ENCODE assay signal across 1 cellular context in the genomic region with DNA sequence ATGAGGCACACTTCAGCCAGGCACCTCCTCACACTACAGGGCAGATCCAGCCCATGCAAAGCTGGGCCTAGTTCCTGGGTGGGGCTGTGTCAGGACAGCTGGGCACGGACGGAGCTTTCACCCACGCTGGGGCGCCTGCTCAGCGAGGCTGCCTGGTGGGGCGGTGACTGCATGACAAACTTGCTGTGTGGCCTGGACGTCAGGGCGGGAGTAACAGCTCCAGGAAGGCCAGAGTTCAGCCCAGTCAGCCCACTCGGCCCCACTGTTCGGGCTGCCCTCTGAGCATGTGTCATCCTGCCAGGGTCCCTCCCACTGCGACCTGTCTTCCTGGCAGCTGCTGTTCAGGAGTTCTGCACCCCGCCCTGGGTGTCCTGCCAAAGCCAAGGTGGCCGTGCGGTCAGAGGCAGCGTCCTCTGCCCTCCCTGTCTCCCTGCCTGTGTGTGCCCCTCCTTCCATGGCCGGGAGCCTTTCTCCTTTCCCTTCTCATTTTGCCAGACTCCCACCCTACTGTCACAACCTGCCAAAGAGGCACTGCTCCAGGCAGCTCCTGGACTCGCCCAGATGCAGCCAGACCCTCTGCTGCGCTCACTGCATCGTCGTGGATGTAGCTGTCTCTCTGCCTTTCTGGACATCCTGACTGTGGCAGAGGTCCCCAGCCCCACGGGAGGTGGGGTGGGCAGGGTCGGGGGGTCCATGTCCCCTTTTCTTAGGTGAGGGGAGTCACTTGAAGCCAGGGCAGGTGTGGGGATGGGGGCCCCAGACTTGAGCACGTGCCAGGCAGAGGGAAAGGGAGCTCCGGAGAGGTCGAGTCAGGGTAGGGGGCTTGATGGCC.
TF ChIP-seq lines count a peak whose summit lies in the region.

No MANE protein-coding gene starts in this region.

TF ChIP-seq in K562, 482 proteins besides CTCF, POLR2A, EP300 and RAD21 (continued from another document):
- TF ChIP-seq, protein P1, sequence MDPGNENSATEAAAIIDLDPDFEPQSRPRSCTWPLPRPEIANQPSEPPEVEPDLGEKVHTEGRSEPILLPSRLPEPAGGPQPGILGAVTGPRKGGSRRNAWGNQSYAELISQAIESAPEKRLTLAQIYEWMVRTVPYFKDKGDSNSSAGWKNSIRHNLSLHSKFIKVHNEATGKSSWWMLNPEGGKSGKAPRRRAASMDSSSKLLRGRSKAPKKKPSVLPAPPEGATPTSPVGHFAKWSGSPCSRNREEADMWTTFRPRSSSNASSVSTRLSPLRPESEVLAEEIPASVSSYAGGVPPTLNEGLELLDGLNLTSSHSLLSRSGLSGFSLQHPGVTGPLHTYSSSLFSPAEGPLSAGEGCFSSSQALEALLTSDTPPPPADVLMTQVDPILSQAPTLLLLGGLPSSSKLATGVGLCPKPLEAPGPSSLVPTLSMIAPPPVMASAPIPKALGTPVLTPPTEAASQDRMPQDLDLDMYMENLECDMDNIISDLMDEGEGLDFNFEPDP (CRISPR knock-in tag; IDR thresholded peaks at IDR 0.05), result no peak
- TF ChIP-seq ATF1 (CRISPR knock-in tag; IDR thresholded peaks at IDR 0.05) (no peak), ATF1 (tag; IDR thresholded peaks at IDR 0.05) (no peak), POLR2G (IDR thresholded peaks at IDR 0.05; ENCODE audit: low read depth, low read length) (peak; percentile 33; the same call in 1 of the 2 replicates), CTBP1 (IDR thresholded peaks at IDR 0.05; ENCODE audit: borderline replicate concordance) (no peak), SAFB2 (IDR thresholded peaks at IDR 0.05; ENCODE audit: borderline replicate concordance, low read depth, low read length, severe bottlenecking) (no peak), TCFL5 (CRISPR knock-in tag; conservative IDR thresholded peaks at IDR 0.05) (no peak), KDM5B (IDR thresholded peaks at IDR 0.05; ENCODE audit: insufficient replicate concordance, low read depth, low read length) (no peak), PHB (CRISPR knock-in tag; IDR thresholded peaks at IDR 0.05) (no peak), PRMT5 (CRISPR knock-in tag; IDR thresholded peaks at IDR 0.05) (no peak), GABPA (tag; conservative IDR thresholded peaks at IDR 0.05; ENCODE audit: low read depth) (no peak), SREBF2 (CRISPR knock-in tag; IDR thresholded peaks at IDR 0.05) (no peak), CBFA2T3 (IDR thresholded peaks at IDR 0.05) (0 out of 2 replicates have a peak, but pooled peaks have one; percentile 7), SMAD2 (IDR thresholded peaks at IDR 0.05; ENCODE audit: low read depth, low read length) (no peak), ADNP (tag; IDR thresholded peaks at IDR 0.05) (no peak), DIDO1 (tag; IDR thresholded peaks at IDR 0.05; ENCODE audit: low read depth) (no peak), ZNF75A (CRISPR knock-in tag; IDR thresholded peaks at IDR 0.05) (no peak), NR1H2 (CRISPR knock-in tag; IDR thresholded peaks at IDR 0.05) (no peak), ZEB2 (IDR thresholded peaks at IDR 0.05) (no peak), NR2C2 (CRISPR knock-in tag; IDR thresholded peaks at IDR 0.05) (no peak), NR2C2 (tag; IDR thresholded peaks at IDR 0.05) (0 out of 2 replicates have a peak, but pooled peaks have one; percentile 29)
- TF ChIP-seq, protein P2, sequence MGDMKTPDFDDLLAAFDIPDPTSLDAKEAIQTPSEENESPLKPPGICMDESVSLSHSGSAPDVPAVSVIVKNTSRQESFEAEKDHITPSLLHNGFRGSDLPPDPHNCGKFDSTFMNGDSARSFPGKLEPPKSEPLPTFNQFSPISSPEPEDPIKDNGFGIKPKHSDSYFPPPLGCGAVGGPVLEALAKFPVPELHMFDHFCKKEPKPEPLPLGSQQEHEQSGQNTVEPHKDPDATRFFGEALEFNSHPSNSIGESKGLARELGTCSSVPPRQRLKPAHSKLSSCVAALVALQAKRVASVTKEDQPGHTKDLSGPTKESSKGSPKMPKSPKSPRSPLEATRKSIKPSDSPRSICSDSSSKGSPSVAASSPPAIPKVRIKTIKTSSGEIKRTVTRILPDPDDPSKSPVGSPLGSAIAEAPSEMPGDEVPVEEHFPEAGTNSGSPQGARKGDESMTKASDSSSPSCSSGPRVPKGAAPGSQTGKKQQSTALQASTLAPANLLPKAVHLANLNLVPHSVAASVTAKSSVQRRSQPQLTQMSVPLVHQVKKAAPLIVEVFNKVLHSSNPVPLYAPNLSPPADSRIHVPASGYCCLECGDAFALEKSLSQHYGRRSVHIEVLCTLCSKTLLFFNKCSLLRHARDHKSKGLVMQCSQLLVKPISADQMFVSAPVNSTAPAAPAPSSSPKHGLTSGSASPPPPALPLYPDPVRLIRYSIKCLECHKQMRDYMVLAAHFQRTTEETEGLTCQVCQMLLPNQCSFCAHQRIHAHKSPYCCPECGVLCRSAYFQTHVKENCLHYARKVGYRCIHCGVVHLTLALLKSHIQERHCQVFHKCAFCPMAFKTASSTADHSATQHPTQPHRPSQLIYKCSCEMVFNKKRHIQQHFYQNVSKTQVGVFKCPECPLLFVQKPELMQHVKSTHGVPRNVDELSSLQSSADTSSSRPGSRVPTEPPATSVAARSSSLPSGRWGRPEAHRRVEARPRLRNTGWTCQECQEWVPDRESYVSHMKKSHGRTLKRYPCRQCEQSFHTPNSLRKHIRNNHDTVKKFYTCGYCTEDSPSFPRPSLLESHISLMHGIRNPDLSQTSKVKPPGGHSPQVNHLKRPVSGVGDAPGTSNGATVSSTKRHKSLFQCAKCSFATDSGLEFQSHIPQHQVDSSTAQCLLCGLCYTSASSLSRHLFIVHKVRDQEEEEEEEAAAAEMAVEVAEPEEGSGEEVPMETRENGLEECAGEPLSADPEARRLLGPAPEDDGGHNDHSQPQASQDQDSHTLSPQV (IDR thresholded peaks at IDR 0.05), result peak; percentile 70
- TF ChIP-seq, protein P3, sequence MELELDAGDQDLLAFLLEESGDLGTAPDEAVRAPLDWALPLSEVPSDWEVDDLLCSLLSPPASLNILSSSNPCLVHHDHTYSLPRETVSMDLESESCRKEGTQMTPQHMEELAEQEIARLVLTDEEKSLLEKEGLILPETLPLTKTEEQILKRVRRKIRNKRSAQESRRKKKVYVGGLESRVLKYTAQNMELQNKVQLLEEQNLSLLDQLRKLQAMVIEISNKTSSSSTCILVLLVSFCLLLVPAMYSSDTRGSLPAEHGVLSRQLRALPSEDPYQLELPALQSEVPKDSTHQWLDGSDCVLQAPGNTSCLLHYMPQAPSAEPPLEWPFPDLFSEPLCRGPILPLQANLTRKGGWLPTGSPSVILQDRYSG (tag; conservative IDR thresholded peaks at IDR 0.05; ENCODE audit: low read depth), result no peak
- TF ChIP-seq, protein P4, sequence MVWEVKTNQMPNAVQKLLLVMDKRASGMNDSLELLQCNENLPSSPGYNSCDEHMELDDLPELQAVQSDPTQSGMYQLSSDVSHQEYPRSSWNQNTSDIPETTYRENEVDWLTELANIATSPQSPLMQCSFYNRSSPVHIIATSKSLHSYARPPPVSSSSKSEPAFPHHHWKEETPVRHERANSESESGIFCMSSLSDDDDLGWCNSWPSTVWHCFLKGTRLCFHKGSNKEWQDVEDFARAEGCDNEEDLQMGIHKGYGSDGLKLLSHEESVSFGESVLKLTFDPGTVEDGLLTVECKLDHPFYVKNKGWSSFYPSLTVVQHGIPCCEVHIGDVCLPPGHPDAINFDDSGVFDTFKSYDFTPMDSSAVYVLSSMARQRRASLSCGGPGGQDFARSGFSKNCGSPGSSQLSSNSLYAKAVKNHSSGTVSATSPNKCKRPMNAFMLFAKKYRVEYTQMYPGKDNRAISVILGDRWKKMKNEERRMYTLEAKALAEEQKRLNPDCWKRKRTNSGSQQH (CRISPR knock-in tag; IDR thresholded peaks at IDR 0.05), result no peak
- TF ChIP-seq, protein P5, sequence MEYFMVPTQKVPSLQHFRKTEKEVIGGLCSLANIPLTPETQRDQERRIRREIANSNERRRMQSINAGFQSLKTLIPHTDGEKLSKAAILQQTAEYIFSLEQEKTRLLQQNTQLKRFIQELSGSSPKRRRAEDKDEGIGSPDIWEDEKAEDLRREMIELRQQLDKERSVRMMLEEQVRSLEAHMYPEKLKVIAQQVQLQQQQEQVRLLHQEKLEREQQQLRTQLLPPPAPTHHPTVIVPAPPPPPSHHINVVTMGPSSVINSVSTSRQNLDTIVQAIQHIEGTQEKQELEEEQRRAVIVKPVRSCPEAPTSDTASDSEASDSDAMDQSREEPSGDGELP (CRISPR knock-in tag; IDR thresholded peaks at IDR 0.05; ENCODE audit: borderline replicate concordance), result 0 out of 2 replicates have a peak, but pooled peaks have one; percentile 10
- TF ChIP-seq, protein P6, sequence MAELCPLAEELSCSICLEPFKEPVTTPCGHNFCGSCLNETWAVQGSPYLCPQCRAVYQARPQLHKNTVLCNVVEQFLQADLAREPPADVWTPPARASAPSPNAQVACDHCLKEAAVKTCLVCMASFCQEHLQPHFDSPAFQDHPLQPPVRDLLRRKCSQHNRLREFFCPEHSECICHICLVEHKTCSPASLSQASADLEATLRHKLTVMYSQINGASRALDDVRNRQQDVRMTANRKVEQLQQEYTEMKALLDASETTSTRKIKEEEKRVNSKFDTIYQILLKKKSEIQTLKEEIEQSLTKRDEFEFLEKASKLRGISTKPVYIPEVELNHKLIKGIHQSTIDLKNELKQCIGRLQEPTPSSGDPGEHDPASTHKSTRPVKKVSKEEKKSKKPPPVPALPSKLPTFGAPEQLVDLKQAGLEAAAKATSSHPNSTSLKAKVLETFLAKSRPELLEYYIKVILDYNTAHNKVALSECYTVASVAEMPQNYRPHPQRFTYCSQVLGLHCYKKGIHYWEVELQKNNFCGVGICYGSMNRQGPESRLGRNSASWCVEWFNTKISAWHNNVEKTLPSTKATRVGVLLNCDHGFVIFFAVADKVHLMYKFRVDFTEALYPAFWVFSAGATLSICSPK (IDR thresholded peaks at IDR 0.05; ENCODE audit: borderline replicate concordance), result no peak
- TF ChIP-seq, protein P7, sequence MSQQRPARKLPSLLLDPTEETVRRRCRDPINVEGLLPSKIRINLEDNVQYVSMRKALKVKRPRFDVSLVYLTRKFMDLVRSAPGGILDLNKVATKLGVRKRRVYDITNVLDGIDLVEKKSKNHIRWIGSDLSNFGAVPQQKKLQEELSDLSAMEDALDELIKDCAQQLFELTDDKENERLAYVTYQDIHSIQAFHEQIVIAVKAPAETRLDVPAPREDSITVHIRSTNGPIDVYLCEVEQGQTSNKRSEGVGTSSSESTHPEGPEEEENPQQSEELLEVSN (IDR thresholded peaks at IDR 0.05; ENCODE audit: borderline replicate concordance in 1 of 2, extremely low read depth in 1 of 2, insufficient read depth in 1 of 2, insufficient read length in 1 of 2, low read depth in 1 of 2, low read length in 1 of 2, poor library complexity in 1 of 2, severe bottlenecking in 1 of 2), result no peak
- TF ChIP-seq, protein P8, sequence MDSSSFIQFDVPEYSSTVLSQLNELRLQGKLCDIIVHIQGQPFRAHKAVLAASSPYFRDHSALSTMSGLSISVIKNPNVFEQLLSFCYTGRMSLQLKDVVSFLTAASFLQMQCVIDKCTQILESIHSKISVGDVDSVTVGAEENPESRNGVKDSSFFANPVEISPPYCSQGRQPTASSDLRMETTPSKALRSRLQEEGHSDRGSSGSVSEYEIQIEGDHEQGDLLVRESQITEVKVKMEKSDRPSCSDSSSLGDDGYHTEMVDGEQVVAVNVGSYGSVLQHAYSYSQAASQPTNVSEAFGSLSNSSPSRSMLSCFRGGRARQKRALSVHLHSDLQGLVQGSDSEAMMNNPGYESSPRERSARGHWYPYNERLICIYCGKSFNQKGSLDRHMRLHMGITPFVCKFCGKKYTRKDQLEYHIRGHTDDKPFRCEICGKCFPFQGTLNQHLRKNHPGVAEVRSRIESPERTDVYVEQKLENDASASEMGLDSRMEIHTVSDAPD (CRISPR knock-in tag; IDR thresholded peaks at IDR 0.05), result no peak
- TF ChIP-seq, protein P9, sequence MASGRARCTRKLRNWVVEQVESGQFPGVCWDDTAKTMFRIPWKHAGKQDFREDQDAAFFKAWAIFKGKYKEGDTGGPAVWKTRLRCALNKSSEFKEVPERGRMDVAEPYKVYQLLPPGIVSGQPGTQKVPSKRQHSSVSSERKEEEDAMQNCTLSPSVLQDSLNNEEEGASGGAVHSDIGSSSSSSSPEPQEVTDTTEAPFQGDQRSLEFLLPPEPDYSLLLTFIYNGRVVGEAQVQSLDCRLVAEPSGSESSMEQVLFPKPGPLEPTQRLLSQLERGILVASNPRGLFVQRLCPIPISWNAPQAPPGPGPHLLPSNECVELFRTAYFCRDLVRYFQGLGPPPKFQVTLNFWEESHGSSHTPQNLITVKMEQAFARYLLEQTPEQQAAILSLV (tag; IDR thresholded peaks at IDR 0.05), result no peak
